In the genomic region with DNA sequence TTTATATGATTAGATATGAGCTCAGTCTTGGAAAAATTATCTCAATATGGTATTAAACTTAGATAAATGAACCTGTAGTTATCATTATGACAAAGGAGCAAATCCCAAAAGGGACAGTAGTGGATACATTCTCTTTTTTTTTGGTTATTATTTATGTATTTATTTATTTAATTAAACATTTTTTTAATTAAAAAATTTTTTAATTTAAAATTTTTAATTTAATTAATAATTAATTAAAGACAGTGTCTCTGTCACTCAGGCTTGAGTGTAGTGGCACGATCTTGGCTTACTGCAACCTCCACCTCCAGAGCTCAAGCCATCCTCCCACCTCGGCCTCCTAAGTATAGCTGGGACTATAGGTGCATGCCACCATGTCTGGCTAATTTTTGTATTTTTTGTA, we compare ENCODE assay signal across 18 cellular contexts. TPM values are rescaled to one million over a fixed set of nuclear protein-coding genes. Genes with fewer than 3 reads are reported as not detected.
DNase-seq lines count a peak whose midpoint lies in the region; ATAC-seq and FAIRE-seq lines count a peak whose summit lies in the region.
"Had no signal": no experiment of that assay in that cellular context is flagged by ENCODE, and none has a peak within 500 bp of the region (broad histone marks: within the 10 kb centered on the region; RNA-seq: fewer than 3 reads in every experiment).

No MANE protein-coding gene starts in this region.

- H3K4me2 ChIP-seq in trophoblast cell (ENCODE audit: low read length): no peak overlapping the region

- no peak overlapping the region for H3K9ac ChIP-seq in trophoblast cell (ENCODE audit: low read length)

- H3K14ac ChIP-seq in trophoblast cell (ENCODE audit: low read length): no peak overlapping the region

- no peaks in the 10 kb centered on the region for H3K79me1 ChIP-seq in trophoblast cell (ENCODE audit: low read length)

- H3K27ac ChIP-seq in trophoblast cell (ENCODE audit: low read depth, low read length): no peak overlapping the region

- DNase-seq in RCC 7860 (ENCODE audit: low spot score) (no peak), trophoblast cell (no peak), superior temporal gyrus (ENCODE audit: extremely low spot score) (no peak), G401 (ENCODE audit: low spot score) (no peak)
- DNase-seq: C1 segment of cervical spinal cord; Caco-2; CD8-positive, alpha-beta T cell; DMS153; DND-41; GF-D8; GOT3; HCEC 1CT had no signal

- no peak overlapping the region for H3K23ac ChIP-seq in trophoblast cell (ENCODE audit: low read length)

- H2AFZ ChIP-seq in trophoblast cell (ENCODE audit: insufficient read depth, low read length, poor library complexity): no peak overlapping the region

- H2BK120ac ChIP-seq in trophoblast cell (ENCODE audit: insufficient read depth, low read length, poor library complexity): no peak overlapping the region

- no peak overlapping the region for H2AK5ac ChIP-seq in trophoblast cell (ENCODE audit: low read length)

- no CpG with 5 or more reads among the region's 2 CpGs for WGBS in trophoblast cell (ENCODE audit: extremely low coverage, insufficient coverage, insufficient read length)

- no peaks in the 10 kb centered on the region for H3K27me3 ChIP-seq in trophoblast cell (ENCODE audit: insufficient read depth, low read length)

- FAIRE-seq in RCC 7860 (lab: Jason Lieb, UNC) (peak; percentile 57), endometrium (lab: Jason Lieb, UNC) (peak; percentile 18)
- FAIRE-seq: GM12891, H54 had no signal

- H2BK5ac ChIP-seq in trophoblast cell (ENCODE audit: low read depth, low read length, poor library complexity): no peak overlapping the region

- no peak overlapping the region for H3K4me3 ChIP-seq in trophoblast cell (ENCODE audit: low read depth, low read length)

- in situ Hi-C loops in G401 (cut with HindIII; ENCODE audit: low sequenced_read_pairs): no loop called here

- H3K9me3 ChIP-seq in trophoblast cell (ENCODE audit: insufficient read depth, low read depth, low read length): no peaks in the 10 kb centered on the region
- H3K9me3 ChIP-seq: Caco-2 had no signal

- H3K18ac ChIP-seq in trophoblast cell (ENCODE audit: low read length): peak overlapping the region; percentile 59

- H3K4ac ChIP-seq in trophoblast cell (ENCODE audit: low read depth, low read length): no peak overlapping the region

- H2BK12ac ChIP-seq in trophoblast cell (ENCODE audit: low read length): no peak overlapping the region

- H4K12ac ChIP-seq in trophoblast cell (ENCODE audit: low read depth, low read length): no peak overlapping the region

- peaks cover 2% of the 10 kb centered on the region for H3K79me2 ChIP-seq in trophoblast cell (ENCODE audit: control insufficient read depth, insufficient read depth, low read length, poor library complexity)

- no peak for ATAC-seq in HG02884 (IDR thresholded peaks at IDR 0.05; ENCODE audit: unreplicated experiment)
- ATAC-seq: CD8-positive, alpha-beta T cell had no signal

- no peaks in the 10 kb centered on the region for H3K36me3 ChIP-seq in trophoblast cell (ENCODE audit: control insufficient read depth in 1 of 2, insufficient read depth in 2 of 2, low read length in 2 of 2)

- no peak overlapping the region for H4K91ac ChIP-seq in trophoblast cell (ENCODE audit: low read depth, low read length)

- no peaks in the 10 kb centered on the region for H3K4me1 ChIP-seq in trophoblast cell (ENCODE audit: control insufficient read depth in 1 of 2, insufficient read depth in 2 of 2, low read length in 2 of 2)

- H4K8ac ChIP-seq in trophoblast cell (ENCODE audit: low read depth, low read length): no peak overlapping the region

RNA-seq across cellular contexts. Expression of gene ANKHD1, which starts 15.6 kb away (rescaled TPM):
- 64.6 and 66.7 TPM in 2 replicates for polyA plus RNA-seq in trophoblast cell (2013)
- total RNA-seq in G401 (2014; rRNA removed; shearing (Covaris generic)): 47.9 and 69.4 TPM in 2 replicates

RNA-seq across cellular contexts. Expression of gene SLC4A9, which starts 57.2 kb away (rescaled TPM):
- not detected in 2 replicates for polyA plus RNA-seq in trophoblast cell (2013)
- not detected in 2 replicates for total RNA-seq in G401 (2014; rRNA removed; shearing (Covaris generic))
- total RNA-seq: A172; CD8-positive, alpha-beta T cell had no signal
- polyA plus RNA-seq: BJ had no signal
